ENCODE assay signal across 17 cellular contexts in the genomic region with DNA sequence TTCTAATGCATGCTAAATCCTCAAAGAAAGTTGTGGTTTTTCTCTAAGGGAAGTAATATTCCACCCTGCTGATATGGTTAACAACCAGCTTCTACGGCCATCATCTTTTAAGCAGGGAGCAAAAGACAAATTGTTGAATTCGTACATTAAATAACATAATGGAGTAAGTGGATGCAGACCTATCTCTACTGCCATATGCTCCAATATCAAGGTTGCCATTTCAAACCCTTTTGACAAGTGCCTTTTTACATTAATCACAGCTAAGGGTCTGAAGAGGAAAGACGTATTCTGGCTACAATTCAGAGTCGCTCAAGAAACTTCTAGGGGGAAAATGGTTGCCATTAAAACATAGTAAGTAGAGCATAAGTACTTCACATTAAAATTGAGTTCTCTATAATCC.
"Had no signal": no experiment of that assay in that cellular context is flagged by ENCODE, and none has a peak within 500 bp of the region (broad histone marks: within the 10 kb centered on the region; RNA-seq: fewer than 3 reads in every experiment).

No MANE protein-coding gene starts in this region.

- H3K27me3 ChIP-seq: pancreas, sigmoid colon, thyroid gland had no signal

- ATAC-seq: activated CD8-positive, alpha-beta memory T cell treated with anti-CD3 and anti-CD28 coated beads, Interleukin-2, amount 10 ng/mL, durations not matched to agents 7 days and 5 days; activated naive CD8-positive, alpha-beta T cell treated with anti-CD3 and anti-CD28 coated beads, Interleukin-2, amount 50 U/mL, for 24 hours had no signal

- H3K9me3 ChIP-seq: pancreas, sigmoid colon, thyroid gland had no signal

- H3K27ac ChIP-seq: pancreas, thyroid gland, VCaP had no signal

- H3K4me3 ChIP-seq: lung, pancreas, sigmoid colon, thyroid gland had no signal

- H3K36me3 ChIP-seq: pancreas, sigmoid colon, thyroid gland had no signal

- H3K4me1 ChIP-seq: pancreas had no signal

- DNase-seq: activated CD4-positive, alpha-beta memory T cell treated with anti-CD3 and anti-CD28 coated beads for 36 hours; activated CD8-positive, alpha-beta memory T cell treated with anti-CD3 and anti-CD28 coated beads, Interleukin-2, amount 10 ng/mL, durations not matched to agents 7 days and 5 days; activated naive CD4-positive, alpha-beta T cell treated with anti-CD3 and anti-CD28 coated beads for 36 hours; activated naive CD8-positive, alpha-beta T cell treated with anti-CD3 and anti-CD28 coated beads, Interleukin-2, amount 50 U/mL, for 24 hours; activated T-cell treated with anti-CD3 and anti-CD28 coated beads, Interleukin-2, amount 50 U/mL, for 1 hour; aorta; effector memory CD4-positive, alpha-beta T cell; head of caudate nucleus; left cardiac atrium; naive B cell; pancreas; sigmoid colon; stimulated activated CD4-positive, alpha-beta T cell treated with anti-CD3 and anti-CD28 coated beads, Interleukin-1b, Interleukin-23, amount 100 ng/mL, for 48 hours; T-helper 9 cell; thyroid gland had no signal
